Comparison of ENCODE assay signal across 1 cellular context in the genomic region with DNA sequence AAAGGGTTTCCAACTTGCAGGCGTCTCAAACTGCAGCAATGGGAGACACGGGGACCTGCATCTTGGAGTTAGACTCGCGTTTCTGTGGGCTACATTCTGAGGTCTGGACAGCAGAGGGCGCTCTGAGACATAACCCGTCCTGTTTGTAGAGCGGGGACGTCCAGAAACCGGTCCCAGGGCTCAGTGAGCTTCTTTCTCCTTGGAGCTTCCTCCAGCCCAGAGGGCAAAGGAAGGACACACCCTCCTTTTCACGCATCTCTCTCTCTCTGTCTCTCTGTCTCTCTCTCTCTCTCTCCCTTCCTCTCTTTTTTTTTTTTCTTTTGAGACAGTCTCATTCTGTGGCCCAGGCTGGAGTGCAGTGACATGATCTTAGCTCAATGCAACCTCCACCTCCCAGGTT.
TF ChIP-seq lines count a peak whose summit lies in the region.

No MANE protein-coding gene starts in this region.

TF ChIP-seq in endothelial cell of umbilical vein, 7 proteins besides CTCF, POLR2A, EP300 and RAD21:
- TF ChIP-seq FOS (IDR thresholded peaks at IDR 0.05; ENCODE audit: borderline replicate concordance, insufficient read depth, low read length), result no peak
- no peak for TF ChIP-seq POLR2AphosphoS5 (IDR thresholded peaks at IDR 0.05; ENCODE audit: insufficient read depth, low read depth, low read length)
- no peak for TF ChIP-seq JUN (IDR thresholded peaks at IDR 0.05; ENCODE audit: borderline replicate concordance, insufficient read depth, insufficient read length, low read depth)
- TF ChIP-seq GATA2 (IDR thresholded peaks at IDR 0.05; ENCODE audit: insufficient read depth, insufficient read length, low read depth, low read length), result no peak
- TF ChIP-seq EZH2 (IDR thresholded peaks at IDR 0.05; ENCODE audit: borderline replicate concordance, low read depth, low read length, severe bottlenecking), result no peak
- TF ChIP-seq, protein P1, sequence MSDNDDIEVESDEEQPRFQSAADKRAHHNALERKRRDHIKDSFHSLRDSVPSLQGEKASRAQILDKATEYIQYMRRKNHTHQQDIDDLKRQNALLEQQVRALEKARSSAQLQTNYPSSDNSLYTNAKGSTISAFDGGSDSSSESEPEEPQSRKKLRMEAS (IDR thresholded peaks at IDR 0.05; ENCODE audit: insufficient read depth, insufficient read length), result no peak
- no peak for TF ChIP-seq MYC (IDR thresholded peaks at IDR 0.05; ENCODE audit: low read depth, low read length)
